Comparison of ENCODE assay signal across 16 cellular contexts in the genomic region with DNA sequence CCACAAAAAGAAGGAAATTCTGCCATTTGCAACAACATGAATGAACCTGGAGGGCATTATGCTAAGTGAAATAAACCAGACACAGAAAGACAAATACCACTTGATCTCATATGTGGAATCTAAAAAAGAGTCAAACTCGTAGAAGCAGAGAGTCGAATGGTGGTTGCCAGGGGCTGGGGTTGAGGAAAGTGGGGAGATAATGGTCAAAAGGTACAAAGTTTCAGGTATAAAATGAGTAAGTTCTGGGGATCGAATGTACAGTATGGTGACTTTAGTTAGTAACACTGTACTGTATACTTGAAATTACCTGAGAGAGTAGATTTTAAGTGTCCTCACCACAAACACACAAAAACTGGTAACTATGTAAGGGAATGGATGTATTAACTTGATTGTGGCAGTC.
"Had no signal": no experiment of that assay in that cellular context is flagged by ENCODE, and none has a peak within 500 bp of the region (broad histone marks: within the 10 kb centered on the region; RNA-seq: fewer than 3 reads in every experiment).

No MANE protein-coding gene starts in this region.

- H3K27ac Mint-ChIP-seq: activated naive CD4-positive, alpha-beta T cell treated with anti-CD3 and anti-CD28 coated beads, Interleukin-2, amount 50 U/mL, for 24 hours; endodermal cell; naive thymus-derived CD4-positive, alpha-beta T cell; neural progenitor cell; progenitor cell of endocrine pancreas; T-helper 17 cell had no signal

- H3K4me1 Mint-ChIP-seq: activated naive CD4-positive, alpha-beta T cell treated with anti-CD3 and anti-CD28 coated beads, Interleukin-2, amount 50 U/mL, for 24 hours; central memory CD8-positive, alpha-beta T cell had no signal

- H3K9me3 Mint-ChIP-seq: activated naive CD4-positive, alpha-beta T cell treated with anti-CD3 and anti-CD28 coated beads, Interleukin-2, amount 50 U/mL, for 24 hours; central memory CD8-positive, alpha-beta T cell; endodermal cell; naive thymus-derived CD4-positive, alpha-beta T cell had no signal

- H3K4me3 Mint-ChIP-seq: activated naive CD4-positive, alpha-beta T cell treated with anti-CD3 and anti-CD28 coated beads, Interleukin-2, amount 50 U/mL, for 24 hours; central memory CD8-positive, alpha-beta T cell; endodermal cell; naive thymus-derived CD4-positive, alpha-beta T cell; neural progenitor cell; T-helper 17 cell had no signal

- ATAC-seq: naive thymus-derived CD4-positive, alpha-beta T cell; T-helper 17 cell had no signal

- DNase-seq: activated CD4-positive, alpha-beta T cell treated with anti-CD3 and anti-CD28 coated beads, Interleukin-2, amount 50 U/mL, for 4 hours; activated effector memory CD4-positive, alpha-beta T cell treated with anti-CD3 and anti-CD28 coated beads, Interleukin-2, amount 50 U/mL, for 16 hours; activated T-cell treated with anti-CD3 and anti-CD28 coated beads, Interleukin-2, amount 50 U/mL, for 1 hour; colonic mucosa; endodermal cell; foreskin fibroblast; mesenchymal stem cell; naive thymus-derived CD4-positive, alpha-beta T cell; T-helper 17 cell; testis; upper lobe of left lung; WERI-Rb-1 had no signal

- H3K36me3 Mint-ChIP-seq: activated naive CD4-positive, alpha-beta T cell treated with anti-CD3 and anti-CD28 coated beads, Interleukin-2, amount 50 U/mL, for 24 hours; naive thymus-derived CD4-positive, alpha-beta T cell had no signal
